24 cellular contexts compared by ENCODE assay signal in the genomic region with DNA sequence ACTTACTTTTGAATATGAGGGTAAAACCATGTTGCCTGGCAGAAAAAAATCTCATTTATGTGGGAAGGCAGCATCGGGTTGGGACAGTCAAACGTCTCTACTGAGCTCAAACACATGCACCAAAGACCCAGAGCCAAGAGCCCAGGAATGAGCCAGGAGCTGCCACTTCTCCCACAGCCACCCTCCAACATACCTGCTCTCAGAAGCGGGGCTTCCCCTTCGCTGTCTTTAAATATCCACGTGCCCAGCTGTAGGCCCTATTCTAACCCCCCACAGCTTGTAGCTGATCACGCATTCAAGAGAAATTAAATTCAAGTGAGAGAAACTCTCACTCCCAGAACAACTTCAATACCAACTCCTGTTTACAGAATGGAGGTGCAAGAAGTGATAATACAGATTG.
"Had no signal": no experiment of that assay in that cellular context is flagged by ENCODE, and none has a peak within 500 bp of the region (broad histone marks: within the 10 kb centered on the region; RNA-seq: fewer than 3 reads in every experiment).

No MANE protein-coding gene starts in this region.

- H3K27ac ChIP-seq: RWPE1 had no signal

- H3K4me3 ChIP-seq: MG63 had no signal

- H3K9me2 ChIP-seq: SK-N-SH had no signal

- H3K36me3 Mint-ChIP-seq: T-cell had no signal

- H3K27me3 ChIP-seq: MG63 had no signal

- H3K9ac ChIP-seq: SK-N-SH had no signal

- DNase-seq: IMR-90, Karpas-422, KG1, MG63, NCI-H1092 treated with DMSO at 0.1 percent for 48 hours, NCI-H1436, NCI-H187, NCI-H2029, NCI-H2081 treated with DMSO at 0.1 percent for 48 hours, NCI-H2171, NCI-H226, NCI-H446, NCI-H510A, NCI-H524 treated with DMSO at 0.1 percent for 48 hours, NCI-H69, NCI-H774, PC-3, SHP77, SK-N-SH, SW 1271, T-cell had no signal

- H3K27me3 Mint-ChIP-seq: T-cell had no signal

- H3K9me3 ChIP-seq: MG63, SK-N-SH had no signal

- H3K4me1 Mint-ChIP-seq: T-cell had no signal

- H3K36me3 ChIP-seq: MG63 had no signal

- H3K27ac Mint-ChIP-seq: T-cell had no signal

- H3K4me2 ChIP-seq: SK-N-SH had no signal

- H3K4me3 Mint-ChIP-seq: T-cell had no signal

- ATAC-seq: HepG2, Panc1, PC-3, T-cell had no signal
